ENCODE assay signal across 14 cellular contexts in the genomic region with DNA sequence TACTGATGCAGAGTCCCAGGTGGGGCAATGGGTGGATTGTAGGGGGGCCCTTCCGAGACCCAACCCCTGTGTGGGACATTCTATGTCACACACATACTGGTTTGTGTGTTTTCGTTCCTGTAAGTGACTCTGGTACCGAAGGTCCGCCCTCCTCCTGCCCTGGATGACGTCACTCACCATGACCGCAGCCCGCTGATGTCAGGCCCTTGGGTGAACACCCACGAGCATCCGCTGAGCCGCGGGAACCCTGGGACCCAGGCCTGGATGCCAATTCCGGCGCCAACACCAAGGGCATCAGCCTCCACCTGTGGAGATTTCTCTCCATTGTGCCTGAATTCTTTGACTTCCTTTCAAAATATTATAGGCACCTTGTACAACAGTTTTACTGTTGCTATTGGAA.
"Had no signal": no experiment of that assay in that cellular context is flagged by ENCODE, and none has a peak within 500 bp of the region (broad histone marks: within the 10 kb centered on the region; RNA-seq: fewer than 3 reads in every experiment).

No MANE protein-coding gene starts in this region.

- H3K27ac ChIP-seq: coronary artery, heart left ventricle, neutrophil, right atrium auricular region had no signal

- H3K4me1 ChIP-seq: heart left ventricle, right atrium auricular region had no signal

- H3K4me3 ChIP-seq: coronary artery, heart left ventricle, right atrium auricular region had no signal

- H3K4me3 Mint-ChIP-seq: naive B cell, nephron had no signal

- ATAC-seq: heart left ventricle had no signal

- H3K9me3 Mint-ChIP-seq: nephron had no signal

- H3K27me3 ChIP-seq: heart left ventricle, neutrophil, right atrium auricular region had no signal

- DNase-seq: effector CD4-positive, alpha-beta T cell; heart left ventricle; hippocampal formation; kidney glomerular epithelial cell; mesendoderm; naive B cell; small intestine; stimulated activated CD4-positive, alpha-beta T cell treated with anti-CD3 and anti-CD28 coated beads, Interleukin-12 subunit alpha, Interleukin-12 subunit beta, amount 100 ng/mL, for 4 hours; stimulated activated naive CD4-positive, alpha-beta T cell treated with Interleukin-2 at 50 U/mL for 16 hours; trophoblast cell had no signal

- H3K36me3 ChIP-seq: heart left ventricle, neutrophil, right atrium auricular region had no signal

- H3K27ac Mint-ChIP-seq: naive B cell, nephron had no signal

- H3K9me3 ChIP-seq: heart left ventricle, neutrophil, right atrium auricular region had no signal

- H3K4me1 Mint-ChIP-seq: naive B cell had no signal
